11 cellular contexts compared by ENCODE assay signal in genomic region chr16:69937465-69937951, GRCh38. TPM values are rescaled to one million over a fixed set of nuclear protein-coding genes. Genes with fewer than 3 reads are reported as not detected.
A peak's percentile ranks its signal among the peaks of the same experiment; 100 is the strongest.
DNase-seq lines count a peak whose midpoint lies in the region; ATAC-seq, FAIRE-seq and TF ChIP-seq lines count a peak whose summit lies in the region.
"Had no signal": no experiment of that assay in that cellular context is flagged by ENCODE, and none has a peak within 500 bp of the region (broad histone marks: within the 10 kb centered on the region; RNA-seq: fewer than 3 reads in every experiment).

No MANE protein-coding gene starts in this region.

- DNase-seq in DMS 273 (lab: John Stamatoyannopoulos, UW; ENCODE audit: unreplicated experiment) (peak; percentile 22), DMS 273 treated with DMSO at 0.1 percent for 48 hours (lab: John Stamatoyannopoulos, UW) (no peak), frontal cortex (ENCODE audit: low spot score in 2 of 2) (peak; percentile 63 to 75), retinal pigment epithelial cell (ENCODE audit: low read depth) (no peak), NCI-H1930 (lab: John Stamatoyannopoulos, UW) (no peak), SHP77 (lab: John Stamatoyannopoulos, UW) (no peak)
- DNase-seq: activated naive CD4-positive, alpha-beta T cell treated with Interleukin-2 at 50 U/mL for 16 hours; Karpas-422; right cardiac atrium had no signal

- FAIRE-seq in frontal cortex (lab: Jason Lieb, UNC): no peak

- peak; percentile 67 for TF ChIP-seq CTCF in VCaP (conservative IDR thresholded peaks at IDR 0.05)
- TF ChIP-seq CTCF in retinal pigment epithelial cell (conservative IDR thresholded peaks at IDR 0.05; ENCODE audit: low read depth, low read length): peak; percentile 31

- no peak overlapping the region for H3K4me3 ChIP-seq in retinal pigment epithelial cell (ENCODE audit: low read length)

- no peak for ATAC-seq in HG03571 (IDR thresholded peaks at IDR 0.05; ENCODE audit: unreplicated experiment)
- ATAC-seq: right cardiac atrium had no signal

- no peak overlapping the region for H3K27ac ChIP-seq in VCaP

RNA-seq across cellular contexts. Expression of gene CLEC18A, which starts 13.6 kb away (rescaled TPM):
- total RNA-seq in frontal cortex: 0.82 TPM

Comparison
In these comparisons a context has a peak if more than half of its experiments do, and no peak if none do; other contexts are left out.
1. DNase-seq: peak in DMS 273 (single experiment) and frontal cortex (2 of 2); none in DMS 273 treated with DMSO at 0.1 percent for 48 hours (single experiment), retinal pigment epithelial cell (single experiment), NCI-H1930 (0 of 2) and SHP77 (0 of 2).